In genomic region chr6:30767944-30768301, GRCh38 we compare ENCODE assay signal across 16 cellular contexts. TPM values are rescaled to one million over a fixed set of nuclear protein-coding genes. Genes with fewer than 3 reads are reported as not detected.
A peak's percentile ranks its signal among the peaks of the same experiment; 100 is the strongest.
DNase-seq lines count a peak whose midpoint lies in the region; ATAC-seq, FAIRE-seq and TF ChIP-seq lines count a peak whose summit lies in the region.
"Had no signal": no experiment of that assay in that cellular context is flagged by ENCODE, and none has a peak within 500 bp of the region (broad histone marks: within the 10 kb centered on the region; RNA-seq: fewer than 3 reads in every experiment).

No MANE protein-coding gene starts in this region.

- no peak overlapping the region for H3K4me3 ChIP-seq in transverse colon
- no peak overlapping the region for H3K4me3 ChIP-seq in tibial nerve
- H3K4me3 ChIP-seq: colonic mucosa, vagina had no signal

- no peak for DNase-seq in activated CD8-positive, alpha-beta memory T cell treated with anti-CD3 and anti-CD28 coated beads, Interleukin-2, amount 10 ng/mL, durations not matched to agents 7 days and 5 days
- no peak for DNase-seq in activated CD8-positive, alpha-beta memory T cell treated with anti-CD3 and anti-CD28 coated beads, Interleukin-2, amount 50 U/mL, for 4 hours
- no peak for DNase-seq in HFFc6
- no peak for DNase-seq in activated naive CD8-positive, alpha-beta T cell treated with anti-CD3 and anti-CD28 coated beads, Interleukin-2, amount 50 U/mL, for 24 hours
- DNase-seq in neural crest cell (ENCODE audit: low read depth, low spot score), result no peak
- no peak for DNase-seq in transverse colon
- no peak for DNase-seq in tibial nerve (ENCODE audit: low spot score in 2 of 2)
- DNase-seq in HTR-8/SVneo (ENCODE audit: insufficient read length, low spot score), result no peak
- DNase-seq: colonic mucosa; kidney glomerular epithelial cell; MM.1S; NCI-H187 treated with DMSO at 0.1 percent for 48 hours; NK-92 treated with Interleukin-12 subunit alpha and Interleukin-12 subunit beta, amount 100 ng/mL, for 24 hours; retina; SHP77 had no signal

- WGBS in transverse colon (ENCODE audit: low coverage in 1 of 2), 2 donors, result 100% methylated on average over 1 of the region's 1 CpG
- WGBS in tibial nerve, 2 donors, result 97 to 100% methylated on average over 1 of the region's 1 CpG

- no peak overlapping the region for H3K4me3 Mint-ChIP-seq in activated CD8-positive, alpha-beta memory T cell treated with anti-CD3 and anti-CD28 coated beads, Interleukin-2, amount 10 ng/mL, durations not matched to agents 7 days and 5 days
- H3K4me3 Mint-ChIP-seq in HFFc6, result no peak overlapping the region
- H3K4me3 Mint-ChIP-seq in activated naive CD8-positive, alpha-beta T cell treated with anti-CD3 and anti-CD28 coated beads, Interleukin-2, amount 50 U/mL, for 24 hours, result peak overlapping the region; percentile 73
- H3K4me3 Mint-ChIP-seq in neural crest cell, result no peak overlapping the region

- H3K36me3 ChIP-seq in transverse colon (no peaks in the 10 kb centered on the region), tibial nerve (no peaks in the 10 kb centered on the region)
- H3K36me3 ChIP-seq: colonic mucosa, vagina had no signal

- H3K27ac Mint-ChIP-seq in activated CD8-positive, alpha-beta memory T cell treated with anti-CD3 and anti-CD28 coated beads, Interleukin-2, amount 10 ng/mL, durations not matched to agents 7 days and 5 days, result peak overlapping the region; percentile 93
- peak overlapping the region; percentile 99 for H3K27ac Mint-ChIP-seq in HFFc6
- peak overlapping the region; percentile 100 for H3K27ac Mint-ChIP-seq in activated naive CD8-positive, alpha-beta T cell treated with anti-CD3 and anti-CD28 coated beads, Interleukin-2, amount 50 U/mL, for 24 hours
- H3K27ac Mint-ChIP-seq in neural crest cell (ENCODE audit: unreplicated experiment), result peak overlapping the region; percentile 83

- H3K9me3 Mint-ChIP-seq in activated CD8-positive, alpha-beta memory T cell treated with anti-CD3 and anti-CD28 coated beads, Interleukin-2, amount 10 ng/mL, durations not matched to agents 7 days and 5 days (ENCODE audit: low read depth), result no peaks in the 10 kb centered on the region
- H3K9me3 Mint-ChIP-seq in HFFc6 (no peaks in the 10 kb centered on the region), neural crest cell (no peaks in the 10 kb centered on the region)
- peaks cover 11% of the 10 kb centered on the region for H3K9me3 Mint-ChIP-seq in activated naive CD8-positive, alpha-beta T cell treated with anti-CD3 and anti-CD28 coated beads, Interleukin-2, amount 50 U/mL, for 24 hours

- no peaks in the 10 kb centered on the region for H3K9me3 ChIP-seq in transverse colon
- no peaks in the 10 kb centered on the region for H3K9me3 ChIP-seq in tibial nerve
- H3K9me3 ChIP-seq: colonic mucosa, vagina had no signal

- in situ Hi-C loops in transverse colon (cut with MboI; ENCODE audit: low pct_ligation_motif_present in 1 of 4, low pct_unique_long_range_greater_than_20kb in 1 of 4, low sequenced_read_pairs in 3 of 4), result no loop called here

- peaks cover 3% of the 10 kb centered on the region for H3K36me3 Mint-ChIP-seq in activated CD8-positive, alpha-beta memory T cell treated with anti-CD3 and anti-CD28 coated beads, Interleukin-2, amount 10 ng/mL, durations not matched to agents 7 days and 5 days
- peaks cover 5% of the 10 kb centered on the region for H3K36me3 Mint-ChIP-seq in HFFc6 (ENCODE audit: low read depth)
- H3K36me3 Mint-ChIP-seq in activated naive CD8-positive, alpha-beta T cell treated with anti-CD3 and anti-CD28 coated beads, Interleukin-2, amount 50 U/mL, for 24 hours (ENCODE audit: low read depth), result peaks cover 9% of the 10 kb centered on the region
- no peaks in the 10 kb centered on the region for H3K36me3 Mint-ChIP-seq in neural crest cell (ENCODE audit: low read depth)

- H3K27me3 ChIP-seq in transverse colon (no peaks in the 10 kb centered on the region), tibial nerve (no peaks in the 10 kb centered on the region)
- H3K27me3 ChIP-seq: colonic mucosa, vagina had no signal

- intact Hi-C loops in transverse colon (cut with DNase I; ENCODE audit: low total_unique reads), result no loop called here

- TF ChIP-seq CTCF in HFFc6 (IDR thresholded peaks at IDR 0.05) (no peak), neural crest cell (conservative IDR thresholded peaks at IDR 0.05) (no peak), transverse colon (IDR thresholded peaks at IDR 0.05) (no peak), tibial nerve (IDR thresholded peaks at IDR 0.05) (no peak)

- H3K27me3 Mint-ChIP-seq in activated CD8-positive, alpha-beta memory T cell treated with anti-CD3 and anti-CD28 coated beads, Interleukin-2, amount 10 ng/mL, durations not matched to agents 7 days and 5 days, result no peaks in the 10 kb centered on the region
- H3K27me3 Mint-ChIP-seq in HFFc6 (ENCODE audit: insufficient read depth) (peaks cover 2% of the 10 kb centered on the region; the same call in 1 of the 2 replicates), neural crest cell (ENCODE audit: low read depth) (no peaks in the 10 kb centered on the region)
- no peaks in the 10 kb centered on the region for H3K27me3 Mint-ChIP-seq in activated naive CD8-positive, alpha-beta T cell treated with anti-CD3 and anti-CD28 coated beads, Interleukin-2, amount 50 U/mL, for 24 hours

- no peak for ATAC-seq in activated CD8-positive, alpha-beta memory T cell treated with anti-CD3 and anti-CD28 coated beads, Interleukin-2, amount 10 ng/mL, durations not matched to agents 7 days and 5 days
- no peak for ATAC-seq in activated naive CD8-positive, alpha-beta T cell treated with anti-CD3 and anti-CD28 coated beads, Interleukin-2, amount 50 U/mL, for 24 hours

- no peak for FAIRE-seq in HTR-8/SVneo (lab: Jason Lieb, UNC)

- no peak overlapping the region for H3K27ac ChIP-seq in transverse colon
- H3K27ac ChIP-seq in tibial nerve, result no peak overlapping the region
- H3K27ac ChIP-seq: colonic mucosa, vagina had no signal

- TF ChIP-seq POLR2A in transverse colon (IDR thresholded peaks at IDR 0.05), result no peak
- no peak for TF ChIP-seq POLR2A in tibial nerve (IDR thresholded peaks at IDR 0.05)

- CTCF ChIA-PET in activated CD8-positive, alpha-beta memory T cell treated with anti-CD3 and anti-CD28 coated beads, Interleukin-2, amount 10 ng/mL, durations not matched to agents 7 days and 5 days (lab: Charles Lee), result interaction anchor here (0.9 to 5.3 kb wide), 5 partner anchors 12 to 147 kb away, joined by 3 to 30 read pairs (median 4); partner anchors contain the start of genes FLOT1 and IER3

- TF ChIP-seq EP300 in transverse colon (IDR thresholded peaks at IDR 0.05; ENCODE audit: low read depth), result no peak
- TF ChIP-seq EP300 in tibial nerve (IDR thresholded peaks at IDR 0.05), result no peak

- H3K4me1 ChIP-seq in transverse colon (peaks cover 12 to 32% (median 25%) of the 10 kb centered on the region in 4 donors), tibial nerve (peaks cover 0 to 24% (median 19%) of the 10 kb centered on the region in 4 donors)
- H3K4me1 ChIP-seq: colonic mucosa had no signal

- peaks cover 75% of the 10 kb centered on the region for H3K4me1 Mint-ChIP-seq in activated CD8-positive, alpha-beta memory T cell treated with anti-CD3 and anti-CD28 coated beads, Interleukin-2, amount 10 ng/mL, durations not matched to agents 7 days and 5 days
- H3K4me1 Mint-ChIP-seq in HFFc6 (ENCODE audit: low read depth) (peaks cover 85% of the 10 kb centered on the region), neural crest cell (peaks cover 59% of the 10 kb centered on the region)
- peaks cover 94% of the 10 kb centered on the region for H3K4me1 Mint-ChIP-seq in activated naive CD8-positive, alpha-beta T cell treated with anti-CD3 and anti-CD28 coated beads, Interleukin-2, amount 50 U/mL, for 24 hours

RNA-seq across cellular contexts. Expression of gene IER3, which starts 23.6 kb away (rescaled TPM):
- 10 to 100 TPM in 1 of 2 experiments, 1 to 10 TPM in 1; 10.0 to 62.7 TPM for total RNA-seq in activated CD8-positive, alpha-beta memory T cell treated with anti-CD3 and anti-CD28 coated beads, Interleukin-2, amount 10 ng/mL, durations not matched to agents 7 days and 5 days
- total RNA-seq in HFFc6 (2021; fragmentation: NEBNext Ultra II Directional; extraction: Animal tissue kit (Norgen Biotek cat#: 25700)), result 10 to 100 TPM; 38.1 to 62.4 (median 60.2) TPM
- 4.8 and 6.3 TPM in 2 replicates for total RNA-seq in neural crest cell
- total RNA-seq in transverse colon, result 100 to 1,000 TPM in 1 of 4 donors, 10 to 100 TPM in 3; 21.1 to 100 (median 84.6) TPM
- total RNA-seq in tibial nerve, result 10 to 100 TPM in 1 of 4 donors, 1 to 10 TPM in 3; 4.5 to 15.3 (median 8.0) TPM

RNA-seq across cellular contexts. Expression of gene FLOT1, which starts 25.4 kb away (rescaled TPM):
- total RNA-seq in activated CD8-positive, alpha-beta memory T cell treated with anti-CD3 and anti-CD28 coated beads, Interleukin-2, amount 10 ng/mL, durations not matched to agents 7 days and 5 days, result 100 to 1,000 TPM; 165 to 184 TPM
- total RNA-seq in HFFc6 (2021; fragmentation: NEBNext Ultra II Directional; extraction: Animal tissue kit (Norgen Biotek cat#: 25700)), result 100 to 1,000 TPM; 218 to 286 (median 236) TPM
- 100 and 106 TPM in 2 replicates for total RNA-seq in neural crest cell
- total RNA-seq in transverse colon, result 100 to 1,000 TPM; 123 to 146 (median 139) TPM
- total RNA-seq in tibial nerve, result 100 to 1,000 TPM in 1 of 4 donors, 10 to 100 TPM in 3; 83.1 to 157 (median 94.6) TPM

RNA-seq across cellular contexts. Expression of gene TUBB, which starts 47.8 kb away (rescaled TPM):
- 1,000 to 10,000 TPM; 1,499 to 1,522 TPM for total RNA-seq in activated CD8-positive, alpha-beta memory T cell treated with anti-CD3 and anti-CD28 coated beads, Interleukin-2, amount 10 ng/mL, durations not matched to agents 7 days and 5 days
- 1,000 to 10,000 TPM; 1,052 to 1,712 (median 1,589) TPM for total RNA-seq in HFFc6 (2021; fragmentation: NEBNext Ultra II Directional; extraction: Animal tissue kit (Norgen Biotek cat#: 25700))
- 1,986 and 2,086 TPM in 2 replicates for total RNA-seq in neural crest cell
- 100 to 1,000 TPM in 3 of 4 donors, 10 to 100 TPM in 1; 77.1 to 128 (median 106) TPM for total RNA-seq in transverse colon
- 100 to 1,000 TPM; 152 to 218 (median 207) TPM for total RNA-seq in tibial nerve

RNA-seq across cellular contexts. Expression of gene MDC1, which starts 50.8 kb away (rescaled TPM):
- total RNA-seq in activated CD8-positive, alpha-beta memory T cell treated with anti-CD3 and anti-CD28 coated beads, Interleukin-2, amount 10 ng/mL, durations not matched to agents 7 days and 5 days, result 10 to 100 TPM; 67.4 to 83.9 TPM
- 10 to 100 TPM; 18.4 to 31.9 (median 28.1) TPM for total RNA-seq in HFFc6 (2021; fragmentation: NEBNext Ultra II Directional; extraction: Animal tissue kit (Norgen Biotek cat#: 25700))
- total RNA-seq in neural crest cell (104 and 107 TPM in 2 replicates), transverse colon (10 to 100 TPM in 2 of 4 donors, 1 to 10 TPM in 2; 3.1 to 13.5 (median 9.7) TPM), tibial nerve (10 to 100 TPM; 21.3 to 36.0 (median 26.2) TPM)
